Comparison of ENCODE assay signal across 14 cellular contexts in the genomic region with DNA sequence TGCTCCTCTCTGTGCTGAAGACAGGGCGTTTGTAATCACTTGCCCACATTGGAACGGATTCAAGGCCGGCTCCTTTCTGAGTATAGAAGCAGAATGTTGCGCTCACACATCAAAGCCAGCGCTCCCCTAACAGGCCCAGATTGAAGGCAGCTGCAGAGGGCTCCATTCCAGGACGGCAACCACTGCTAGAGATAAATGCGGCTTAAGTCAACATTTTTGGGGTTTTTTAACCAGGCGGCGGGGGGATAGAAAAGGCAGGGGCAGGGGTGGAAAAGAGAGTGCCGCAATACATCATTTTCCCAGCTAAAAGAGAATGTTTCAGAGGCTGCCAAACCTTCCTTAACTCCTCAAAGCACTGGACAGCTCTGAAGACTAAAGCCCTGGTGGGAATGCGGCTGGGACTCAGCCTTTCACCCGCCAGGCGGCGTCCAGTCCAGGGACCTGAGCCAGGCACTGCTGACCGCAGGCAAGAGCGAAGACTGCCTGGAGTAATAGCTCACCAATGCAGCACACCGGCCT.
A peak's percentile ranks its signal among the peaks of the same experiment; 100 is the strongest.
DNase-seq lines count a peak whose midpoint lies in the region; ATAC-seq, FAIRE-seq and TF ChIP-seq lines count a peak whose summit lies in the region.
"Had no signal": no experiment of that assay in that cellular context is flagged by ENCODE, and none has a peak within 500 bp of the region (broad histone marks: within the 10 kb centered on the region; RNA-seq: fewer than 3 reads in every experiment).

No MANE protein-coding gene starts in this region.

- no peak for FAIRE-seq in small intestine (lab: Jason Lieb, UNC)
- FAIRE-seq: GM18507 had no signal

- intact Hi-C loops in spleen (cut with DNase I; ENCODE audit: low total_unique reads): no loop called here

- H3K36me3 ChIP-seq in spleen (peaks cover 0 to 93% (median 50%) of the 10 kb centered on the region in 6 donors), small intestine (ENCODE audit: control insufficient read depth in 2 of 2, insufficient read depth in 2 of 2, low read length in 2 of 2) (peaks cover 2 to 23% of the 10 kb centered on the region in 2 donors)

- H3K27me3 ChIP-seq in spleen (replicated peaks in 1 of 7) (no peaks in the 10 kb centered on the region), small intestine (ENCODE audit: control insufficient read depth in 2 of 2, insufficient read depth in 2 of 2, low read length in 2 of 2) (no peaks in the 10 kb centered on the region)

- TF ChIP-seq POLR2A in spleen (IDR thresholded peaks at IDR 0.05): no peak

- 82 to 92% (median 91%) methylated on average over 17 of the region's 17 CpGs for WGBS in spleen, 5 donors
- 69 to 88% (median 86%) methylated on average over 17 of the region's 17 CpGs for WGBS in small intestine, 3 donors

- H3K4me1 ChIP-seq in spleen (peaks cover 0 to 28% (median 2%) of the 10 kb centered on the region in 6 donors), small intestine (ENCODE audit: control insufficient read depth in 2 of 2, insufficient read depth in 1 of 2, low read depth in 1 of 2, low read length in 1 of 2) (no peaks in the 10 kb centered on the region)

- no peaks in the 10 kb centered on the region for H3K9me3 ChIP-seq in spleen
- H3K9me3 ChIP-seq in small intestine (ENCODE audit: control insufficient read depth, low read depth): no peaks in the 10 kb centered on the region

- DNase-seq in GM03348 (ENCODE audit: low spot score) (peak; percentile 93), choroid plexus epithelial cell (ENCODE audit: low read depth) (peak; percentile 76), hypothalamus (lab: John Stamatoyannopoulos, UW) (peak in 30 of 51 donors; percentile 9 to 71 (median 38)), skeletal muscle cell (ENCODE audit: low read depth) (peak; percentile 51), spleen (no peak), small intestine (no peak)
- DNase-seq: activated naive CD8-positive, alpha-beta T cell treated with anti-CD3 and anti-CD28 coated beads, Interleukin-2, amount 10 ng/mL, durations not matched to agents 7 days and 5 days; mesenchymal stem cell; NCI-H526 treated with DMSO at 0.1 percent for 48 hours had no signal

- peak overlapping the region in 1 of 8 donors; percentile 9 for H3K27ac ChIP-seq in spleen
- no peak overlapping the region for H3K27ac ChIP-seq in small intestine (ENCODE audit: low read depth in 1 of 2, low read length in 1 of 2)
- H3K27ac ChIP-seq: epithelial cell of prostate, SK-N-MC had no signal

- ATAC-seq in GM19395 (IDR thresholded peaks at IDR 0.05; ENCODE audit: unreplicated experiment): no peak
- no peak for ATAC-seq in GM21619 (IDR thresholded peaks at IDR 0.05; ENCODE audit: unreplicated experiment)

- TF ChIP-seq CTCF in choroid plexus epithelial cell (conservative IDR thresholded peaks at IDR 0.05; ENCODE audit: low read depth, low read length) (peak; percentile 61), spleen (IDR thresholded peaks at IDR 0.05 in 8 of 11, conservative IDR thresholded peaks at IDR 0.05 in 3 of 11) (peak in 1 of 11 experiments; percentile 10)

- no peak overlapping the region for H3K4me3 ChIP-seq in choroid plexus epithelial cell (ENCODE audit: low read depth, low read length)
- H3K4me3 ChIP-seq in skeletal muscle cell (ENCODE audit: low read depth, low read length): no peak overlapping the region
- H3K4me3 ChIP-seq in spleen: no peak overlapping the region
- H3K4me3 ChIP-seq in small intestine (ENCODE audit: low read depth in 1 of 2, low read length in 2 of 2): no peak overlapping the region
- H3K4me3 ChIP-seq: SK-N-MC had no signal

Comparison
In these comparisons a context has a peak if more than half of its experiments do, and no peak if none do; other contexts are left out.
1. DNase-seq: peak in GM03348 (single experiment), choroid plexus epithelial cell (single experiment), hypothalamus (30 of 51) and skeletal muscle cell (single experiment); none in spleen (single experiment) and small intestine (single experiment).